In the genomic region with DNA sequence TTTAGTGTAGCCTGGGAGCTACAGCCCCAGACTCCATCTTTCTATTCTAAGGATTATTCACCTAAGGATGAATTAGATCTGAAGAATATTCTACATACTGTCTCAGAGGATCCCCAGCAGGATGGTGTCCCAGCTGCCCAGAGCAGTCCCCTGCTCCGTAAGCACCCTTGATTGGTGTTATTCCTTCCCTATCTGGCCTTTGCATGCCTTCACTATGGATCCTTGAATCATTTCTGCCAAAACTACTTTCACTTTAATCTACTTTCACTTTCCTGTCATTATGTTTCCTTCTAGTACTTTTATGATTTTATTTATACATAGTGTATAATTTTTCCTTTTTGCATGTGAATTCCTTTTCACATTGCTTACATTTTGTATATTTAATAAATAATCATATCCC, we compare ENCODE assay signal across 18 cellular contexts. TPM values are rescaled to one million over a fixed set of nuclear protein-coding genes. Genes with fewer than 3 reads are reported as not detected.
DNase-seq lines count a peak whose midpoint lies in the region; ATAC-seq and TF ChIP-seq lines count a peak whose summit lies in the region.
"Had no signal": no experiment of that assay in that cellular context is flagged by ENCODE, and none has a peak within 500 bp of the region (broad histone marks: within the 10 kb centered on the region; RNA-seq: fewer than 3 reads in every experiment).

No MANE protein-coding gene starts in this region.

- H3K4me3 Mint-ChIP-seq in endodermal cell, result no peak overlapping the region
- H3K4me3 Mint-ChIP-seq: activated CD4-positive, alpha-beta memory T cell treated with anti-CD3 and anti-CD28 coated beads for 36 hours; activated T-helper 1 cell treated with anti-CD3 and anti-CD28 coated beads, Interleukin-12 subunit alpha, Interleukin-12 subunit beta, Interleukin-2, Interleukin-4 antibody, amounts not matched to agents 30 ng/mL and 10 ng/mL and 1 ng/mL, durations not matched to agents 14 hours and 24 hours and 36 hours; central memory CD8-positive, alpha-beta T cell; naive thymus-derived CD4-positive, alpha-beta T cell had no signal

- TF ChIP-seq POLR2A in transverse colon (IDR thresholded peaks at IDR 0.05), result no peak

- H3K36me3 Mint-ChIP-seq in endodermal cell (ENCODE audit: low read depth), result no peaks in the 10 kb centered on the region
- H3K36me3 Mint-ChIP-seq: activated CD4-positive, alpha-beta memory T cell treated with anti-CD3 and anti-CD28 coated beads for 36 hours; naive thymus-derived CD4-positive, alpha-beta T cell had no signal

- in situ Hi-C loops in transverse colon (cut with MboI; ENCODE audit: low pct_ligation_motif_present in 1 of 4, low pct_unique_long_range_greater_than_20kb in 1 of 4, low sequenced_read_pairs in 3 of 4), result no loop called here

- peak overlapping the region; percentile 2; the same call in 1 of the 2 replicates for H3K4me2 ChIP-seq in OCI-LY3 (ENCODE audit: low read length)
- H3K4me2 ChIP-seq in skeletal muscle satellite cell (ENCODE audit: low read length), result peak overlapping the region; percentile 57

- H3K27ac ChIP-seq in OCI-LY3 (ENCODE audit: low read length) (no peak overlapping the region), heart right ventricle (peak overlapping the region in 4 of 10 donors; percentile 6 to 49 (median 26)), transverse colon (peak overlapping the region in 1 of 4 donors; percentile 14), endodermal cell (ENCODE audit: low read depth, low read length) (no peak overlapping the region)
- H3K27ac ChIP-seq: SK-N-MC had no signal

- H3K27me3 Mint-ChIP-seq in endodermal cell (ENCODE audit: insufficient read depth), result peaks cover 8% of the 10 kb centered on the region
- H3K27me3 Mint-ChIP-seq: activated CD4-positive, alpha-beta memory T cell treated with anti-CD3 and anti-CD28 coated beads for 36 hours; central memory CD8-positive, alpha-beta T cell; progenitor cell of endocrine pancreas had no signal

- H3K4me3 ChIP-seq in OCI-LY3 (ENCODE audit: low read length), result no peak overlapping the region
- H3K4me3 ChIP-seq in heart right ventricle, result peak overlapping the region in 6 of 10 donors; percentile 6 to 34 (median 29)
- no peak overlapping the region for H3K4me3 ChIP-seq in skeletal muscle satellite cell (ENCODE audit: low read length)
- H3K4me3 ChIP-seq in transverse colon, result peak overlapping the region in 1 of 4 donors; percentile 7
- no peak overlapping the region for H3K4me3 ChIP-seq in endodermal cell (ENCODE audit: low read length)
- H3K4me3 ChIP-seq: SK-N-MC had no signal

- ATAC-seq in GM18868 (IDR thresholded peaks at IDR 0.05; ENCODE audit: unreplicated experiment) (peak; percentile 57), heart right ventricle (peak in 2 of 8 donors; percentile 40 to 49)
- ATAC-seq: naive thymus-derived CD4-positive, alpha-beta T cell had no signal

- no peaks in the 10 kb centered on the region for H3K4me1 Mint-ChIP-seq in endodermal cell
- H3K4me1 Mint-ChIP-seq: central memory CD8-positive, alpha-beta T cell; naive thymus-derived CD4-positive, alpha-beta T cell had no signal

- H3K36me3 ChIP-seq in OCI-LY3 (replicated peaks; ENCODE audit: low read depth, low read length) (no peaks in the 10 kb centered on the region), heart right ventricle (no peaks in the 10 kb centered on the region), skeletal muscle satellite cell (ENCODE audit: insufficient read depth, low read length) (no peaks in the 10 kb centered on the region), transverse colon (no peaks in the 10 kb centered on the region), endodermal cell (ENCODE audit: control insufficient read depth, insufficient read depth, low read length) (no peaks in the 10 kb centered on the region)

- H4K20me1 ChIP-seq in OCI-LY3 (ENCODE audit: insufficient read depth, low read length), result peaks cover 59% of the 10 kb centered on the region

- no peaks in the 10 kb centered on the region for H3K27me3 ChIP-seq in OCI-LY3 (ENCODE audit: low read depth, low read length)
- no peaks in the 10 kb centered on the region for H3K27me3 ChIP-seq in heart right ventricle
- H3K27me3 ChIP-seq in skeletal muscle satellite cell (ENCODE audit: control insufficient read depth, insufficient read depth, low read length), result no peaks in the 10 kb centered on the region
- no peaks in the 10 kb centered on the region for H3K27me3 ChIP-seq in transverse colon
- no peaks in the 10 kb centered on the region for H3K27me3 ChIP-seq in endodermal cell (ENCODE audit: control insufficient read depth, insufficient read depth, low read length, poor library complexity, severe bottlenecking)

- H3K4me1 ChIP-seq in OCI-LY3 (ENCODE audit: low read length), result peaks cover 32% of the 10 kb centered on the region
- peaks cover 0 to 51% (median 19%) of the 10 kb centered on the region in 9 donors for H3K4me1 ChIP-seq in heart right ventricle
- peaks cover 22% of the 10 kb centered on the region for H3K4me1 ChIP-seq in skeletal muscle satellite cell (ENCODE audit: control insufficient read depth, insufficient read depth, low read length)
- H3K4me1 ChIP-seq in transverse colon, result peaks cover 0 to 34% (median 6%) of the 10 kb centered on the region in 4 donors
- H3K4me1 ChIP-seq in endodermal cell (ENCODE audit: control insufficient read depth, insufficient read depth, low read length), result no peaks in the 10 kb centered on the region

- WGBS in heart right ventricle, 2 donors, result 67 to 79% methylated on average over 1 of the region's 1 CpG
- 30 to 31% methylated on average over 1 of the region's 1 CpG for WGBS in transverse colon (ENCODE audit: low coverage in 1 of 2), 2 donors
- 97 to 100% methylated on average over 1 of the region's 1 CpG for WGBS in endodermal cell (ENCODE audit: insufficient coverage in 1 of 2, insufficient read length in 1 of 2), 2 experiments

- DNase-seq in heart right ventricle (no peak), transverse colon (no peak), endodermal cell (no peak), T-helper 1 cell (no peak), NCI-H345 (lab: John Stamatoyannopoulos, UW) (no peak)
- DNase-seq: activated CD4-positive, alpha-beta memory T cell treated with anti-CD3 and anti-CD28 coated beads for 36 hours; DMS 273 treated with DMSO at 0.1 percent for 48 hours; kidney glomerular epithelial cell; naive thymus-derived CD4-positive, alpha-beta T cell; NCI-H146; NCI-H524 had no signal

- intact Hi-C loops in heart right ventricle (cut with DNase I) (no loop called here), transverse colon (cut with DNase I; ENCODE audit: low total_unique reads) (no loop called here)

- TF ChIP-seq CTCF in OCI-LY3 (IDR thresholded peaks at IDR 0.05; ENCODE audit: low read depth, low read length) (no peak), heart right ventricle (IDR thresholded peaks at IDR 0.05) (no peak), transverse colon (IDR thresholded peaks at IDR 0.05) (no peak), endodermal cell (conservative IDR thresholded peaks at IDR 0.05) (no peak)

- H3K9me3 ChIP-seq in OCI-LY3 (ENCODE audit: insufficient read depth, low read length) (no peaks in the 10 kb centered on the region), heart right ventricle (no peaks in the 10 kb centered on the region), skeletal muscle satellite cell (replicated peaks; ENCODE audit: low read length) (no peaks in the 10 kb centered on the region), transverse colon (no peaks in the 10 kb centered on the region), endodermal cell (ENCODE audit: control insufficient read depth, low read length) (peaks cover 3% of the 10 kb centered on the region)

- H3K9ac ChIP-seq in OCI-LY3 (ENCODE audit: low read length) (no peak overlapping the region), skeletal muscle satellite cell (ENCODE audit: low read depth, low read length) (no peak overlapping the region), endodermal cell (ENCODE audit: extremely low read depth, low read length, poor library complexity, severe bottlenecking) (no peak overlapping the region)

- peaks cover 89% of the 10 kb centered on the region for H3K79me2 ChIP-seq in OCI-LY3 (ENCODE audit: low read length)

- TF ChIP-seq EP300 in transverse colon (IDR thresholded peaks at IDR 0.05; ENCODE audit: low read depth), result no peak

- no peak overlapping the region for H2AFZ ChIP-seq in OCI-LY3 (ENCODE audit: low read depth, low read length)

- no peak overlapping the region for H3K27ac Mint-ChIP-seq in endodermal cell
- H3K27ac Mint-ChIP-seq: activated CD4-positive, alpha-beta memory T cell treated with anti-CD3 and anti-CD28 coated beads for 36 hours; activated T-helper 1 cell treated with anti-CD3 and anti-CD28 coated beads, Interleukin-12 subunit alpha, Interleukin-12 subunit beta, Interleukin-2, Interleukin-4 antibody, amounts not matched to agents 30 ng/mL and 10 ng/mL and 1 ng/mL, durations not matched to agents 14 hours and 24 hours and 36 hours; progenitor cell of endocrine pancreas had no signal

- no peaks in the 10 kb centered on the region for H3K9me3 Mint-ChIP-seq in endodermal cell
- H3K9me3 Mint-ChIP-seq: activated CD4-positive, alpha-beta memory T cell treated with anti-CD3 and anti-CD28 coated beads for 36 hours; activated T-helper 1 cell treated with anti-CD3 and anti-CD28 coated beads, Interleukin-12 subunit alpha, Interleukin-12 subunit beta, Interleukin-2, Interleukin-4 antibody, amounts not matched to agents 30 ng/mL and 10 ng/mL and 1 ng/mL, durations not matched to agents 14 hours and 24 hours and 36 hours had no signal

RNA-seq across cellular contexts. Expression of a gene that starts 39.2 kb away (rescaled TPM):
- total RNA-seq in heart right ventricle (10 to 100 TPM; 13.7 to 35.5 (median 25.0) TPM), transverse colon (10 to 100 TPM in 2 of 4 donors, 1 to 10 TPM in 2; 4.2 to 32.0 (median 12.6) TPM), endodermal cell (10 to 100 TPM; 66.8 to 85.6 TPM)
- polyA plus RNA-seq in heart right ventricle, result 10 to 100 TPM in 1 of 2 donors, 1 to 10 TPM in 1; 6.7 to 16.8 TPM
- 28.4 and 41.8 TPM in 2 replicates for total RNA-seq in skeletal muscle satellite cell (2012; rRNA removed)
- 6.9 TPM for polyA plus RNA-seq in endodermal cell (2013, experiment 1 of 2)
- polyA plus RNA-seq in endodermal cell (2013, experiment 2 of 2), result 7.8 TPM
- total RNA-seq: activated CD4-positive, alpha-beta memory T cell treated with anti-CD3 and anti-CD28 coated beads for 36 hours; activated T-helper 1 cell treated with anti-CD3 and anti-CD28 coated beads, Interleukin-12 subunit alpha, Interleukin-12 subunit beta, Interleukin-2, Interleukin-4 antibody, amounts not matched to agents 30 ng/mL and 10 ng/mL and 1 ng/mL, durations not matched to agents 14 hours and 24 hours and 36 hours had no signal
- polyA plus RNA-seq: naive thymus-derived CD4-positive, alpha-beta T cell had no signal

Comparison
In these comparisons a context has a peak if more than half of its experiments do, and no peak if none do; other contexts are left out.
1. H3K4me3 ChIP-seq: peak in heart right ventricle (6 of 10); none in OCI-LY3 (single experiment), skeletal muscle satellite cell (single experiment) and endodermal cell (single experiment).